In genomic region chr20:19783966-19784401, GRCh38 we compare ENCODE assay signal across 12 cellular contexts. TPM values are rescaled to one million over a fixed set of nuclear protein-coding genes. Genes with fewer than 3 reads are reported as not detected.
DNase-seq lines count a peak whose midpoint lies in the region; ATAC-seq and TF ChIP-seq lines count a peak whose summit lies in the region.
"Had no signal": no experiment of that assay in that cellular context is flagged by ENCODE, and none has a peak within 500 bp of the region (broad histone marks: within the 10 kb centered on the region; RNA-seq: fewer than 3 reads in every experiment).

No MANE protein-coding gene starts in this region.

- H3K4me3 ChIP-seq in Panc1 (ENCODE audit: low read depth in 2 of 2, low read length in 2 of 2): no peak overlapping the region
- no peak overlapping the region for H3K4me3 ChIP-seq in fibroblast of lung (replicated peaks in 1 of 4; ENCODE audit: control extremely low read depth in 1 of 4, insufficient read depth in 1 of 4, low read depth in 3 of 4, low read length in 4 of 4)

- H4K20me1 ChIP-seq in fibroblast of lung (ENCODE audit: control insufficient read depth, extremely low read depth, insufficient read depth, low read length): no peaks in the 10 kb centered on the region

- CTCF ChIA-PET in Panc1 (lab: Charles Lee): interaction anchor here (0.6 to 1.0 kb wide), 3 partner anchors 8 to 103 kb away, joined by 3 to 5 read pairs (median 3); no protein-coding TSS in a partner anchor
- CTCF ChIA-PET in activated CD8-positive, alpha-beta T cell treated with anti-CD3 and anti-CD28 coated beads for 36 hours (lab: Charles Lee): interaction anchor here (3.5 kb wide), 1 partner anchor 215 kb away, joined by 14 read pairs; no protein-coding TSS in a partner anchor

- H3K36me3 Mint-ChIP-seq in neural crest cell (ENCODE audit: low read depth): peaks cover 4% of the 10 kb centered on the region
- no peaks in the 10 kb centered on the region for H3K36me3 Mint-ChIP-seq in activated T-helper 17 cell treated with anti-CD3 and anti-CD28 coated beads, Interleukin-2, amount 50 U/mL, for 72 hours (ENCODE audit: low read depth)
- no peaks in the 10 kb centered on the region for H3K36me3 Mint-ChIP-seq in activated CD8-positive, alpha-beta T cell treated with anti-CD3 and anti-CD28 coated beads for 36 hours (ENCODE audit: low read depth)

- H3K36me3 ChIP-seq in Panc1 (ENCODE audit: control insufficient read depth, insufficient read depth, low read length) (no peaks in the 10 kb centered on the region), fibroblast of lung (ENCODE audit: control insufficient read depth, insufficient read depth, low read length) (no peaks in the 10 kb centered on the region)

- H3K9me3 Mint-ChIP-seq in neural crest cell: peaks cover 2% of the 10 kb centered on the region
- no peaks in the 10 kb centered on the region for H3K9me3 Mint-ChIP-seq in activated T-helper 17 cell treated with anti-CD3 and anti-CD28 coated beads, Interleukin-2, amount 50 U/mL, for 72 hours
- H3K9me3 Mint-ChIP-seq in activated CD8-positive, alpha-beta T cell treated with anti-CD3 and anti-CD28 coated beads for 36 hours: peaks cover 3% of the 10 kb centered on the region
- H3K9me3 Mint-ChIP-seq: dendritic cell treated with granulocyte-macrophage colony-stimulating factor and Interleukin-4, amounts not matched to agents 40 ng/mL and 50 ng/mL, for 4 days had no signal

- in situ Hi-C loops in Panc1 (cut with HindIII; ENCODE audit: low pct_unique_long_range_greater_than_20kb, low sequenced_read_pairs): no loop called here

- no peak for TF ChIP-seq CTCF in Panc1 (IDR thresholded peaks at IDR 0.05)
- TF ChIP-seq CTCF in fibroblast of lung (conservative IDR thresholded peaks at IDR 0.05 in 1 of 2, IDR thresholded peaks at IDR 0.05 in 1 of 2; ENCODE audit: low read depth in 1 of 2, low read length in 2 of 2): no peak
- TF ChIP-seq CTCF in neural crest cell (conservative IDR thresholded peaks at IDR 0.05): no peak
- no peak for TF ChIP-seq CTCF in activated CD8-positive, alpha-beta T cell treated with anti-CD3 and anti-CD28 coated beads for 36 hours (IDR thresholded peaks at IDR 0.05)

- no peak overlapping the region for H3K9ac ChIP-seq in fibroblast of lung (ENCODE audit: insufficient read depth, low read length)

- H3K9me3 ChIP-seq in Panc1 (ENCODE audit: control insufficient read depth, insufficient read depth, low read depth, low read length): peaks cover 6% of the 10 kb centered on the region
- H3K9me3 ChIP-seq in fibroblast of lung (ENCODE audit: control insufficient read depth, insufficient read depth, low read depth, low read length): no peaks in the 10 kb centered on the region

- H3K79me2 ChIP-seq in fibroblast of lung (ENCODE audit: control insufficient read depth, insufficient read depth, low read length): no peaks in the 10 kb centered on the region

- H3K4me2 ChIP-seq in fibroblast of lung (ENCODE audit: extremely low read depth, insufficient read depth, low read length): peak overlapping the region; percentile 2

- no TSS peak for BruUV-seq in Panc1 (replicated peaks; lab: Mats Ljungman, UMichigan)

- peaks cover 42% of the 10 kb centered on the region for H3K4me1 ChIP-seq in Panc1 (ENCODE audit: control insufficient read depth, insufficient read depth, low read length)
- H3K4me1 ChIP-seq in fibroblast of lung (ENCODE audit: control insufficient read depth, extremely low read depth, insufficient read depth, low read length): peaks cover 20% of the 10 kb centered on the region

- DNase-seq in EL: peak; percentile 66
- DNase-seq in Panc1 (ENCODE audit: low read depth, low spot score): no peak
- DNase-seq in fibroblast of lung (ENCODE audit: low read depth in 2 of 2): peak; percentile 59 to 88
- no peak for DNase-seq in neural crest cell (ENCODE audit: low read depth, low spot score)
- DNase-seq in erythroblast (lab: John Stamatoyannopoulos, UW): no peak
- no peak for DNase-seq in activated CD8-positive, alpha-beta T cell treated with anti-CD3 and anti-CD28 coated beads for 36 hours
- DNase-seq: activated CD4-positive, alpha-beta T cell treated with anti-CD3 and anti-CD28 coated beads, Interleukin-2, amount 10 ng/mL, durations not matched to agents 7 days and 5 days; DND-41; stimulated activated CD4-positive, alpha-beta T cell treated with anti-CD3 and anti-CD28 coated beads, Interleukin-4, amount 100 ng/mL, for 24 hours had no signal

- H3K27ac Mint-ChIP-seq in neural crest cell (ENCODE audit: unreplicated experiment): no peak overlapping the region
- H3K27ac Mint-ChIP-seq in activated T-helper 17 cell treated with anti-CD3 and anti-CD28 coated beads, Interleukin-2, amount 50 U/mL, for 72 hours: no peak overlapping the region
- no peak overlapping the region for H3K27ac Mint-ChIP-seq in activated CD8-positive, alpha-beta T cell treated with anti-CD3 and anti-CD28 coated beads for 36 hours
- H3K27ac Mint-ChIP-seq: activated CD4-positive, alpha-beta T cell treated with anti-CD3 and anti-CD28 coated beads, Interleukin-2, amount 10 ng/mL, durations not matched to agents 7 days and 5 days had no signal

- peak overlapping the region; percentile 7 for H3K4me3 Mint-ChIP-seq in neural crest cell
- H3K4me3 Mint-ChIP-seq in activated T-helper 17 cell treated with anti-CD3 and anti-CD28 coated beads, Interleukin-2, amount 50 U/mL, for 72 hours: no peak overlapping the region
- no peak overlapping the region for H3K4me3 Mint-ChIP-seq in activated CD8-positive, alpha-beta T cell treated with anti-CD3 and anti-CD28 coated beads for 36 hours
- H3K4me3 Mint-ChIP-seq: activated CD4-positive, alpha-beta T cell treated with anti-CD3 and anti-CD28 coated beads, Interleukin-2, amount 10 ng/mL, durations not matched to agents 7 days and 5 days; dendritic cell treated with granulocyte-macrophage colony-stimulating factor and Interleukin-4, amounts not matched to agents 40 ng/mL and 50 ng/mL, for 4 days had no signal

- H2AFZ ChIP-seq in fibroblast of lung (ENCODE audit: low read length): no peak overlapping the region

- peak; percentile 81 for ATAC-seq in Panc1
- ATAC-seq in activated T-helper 17 cell treated with anti-CD3 and anti-CD28 coated beads, Interleukin-2, amount 50 U/mL, for 72 hours (replicated peaks): no peak
- no peak for ATAC-seq in activated CD8-positive, alpha-beta T cell treated with anti-CD3 and anti-CD28 coated beads for 36 hours
- ATAC-seq in GM19463 (IDR thresholded peaks at IDR 0.05; ENCODE audit: unreplicated experiment): no peak

- H3K27me3 ChIP-seq in Panc1 (ENCODE audit: control insufficient read depth, insufficient read depth, low read length) (no peaks in the 10 kb centered on the region), fibroblast of lung (ENCODE audit: control insufficient read depth, insufficient read depth, low read length) (no peaks in the 10 kb centered on the region)

- intact Hi-C loops in Panc1 (cut with micrococcal nuclease; ENCODE audit: unreplicated experiment): loop anchor here (2.0 to 5.0 kb wide), 2 partner anchors 92 to 103 kb away; no protein-coding TSS in a partner anchor
- intact Hi-C loops in activated CD8-positive, alpha-beta T cell treated with anti-CD3 and anti-CD28 coated beads for 36 hours (cut with micrococcal nuclease): loop anchor here (2.0 kb wide), 1 partner anchor 211 kb away; no protein-coding TSS in a partner anchor

- TF ChIP-seq POLR2A in erythroblast (IDR thresholded peaks at IDR 0.05; ENCODE audit: low read length): no peak

- no peaks in the 10 kb centered on the region for H3K27me3 Mint-ChIP-seq in neural crest cell (ENCODE audit: low read depth)
- H3K27me3 Mint-ChIP-seq in activated T-helper 17 cell treated with anti-CD3 and anti-CD28 coated beads, Interleukin-2, amount 50 U/mL, for 72 hours: peaks cover 8% of the 10 kb centered on the region
- H3K27me3 Mint-ChIP-seq in activated CD8-positive, alpha-beta T cell treated with anti-CD3 and anti-CD28 coated beads for 36 hours: peaks cover 10% of the 10 kb centered on the region
- H3K27me3 Mint-ChIP-seq: dendritic cell treated with granulocyte-macrophage colony-stimulating factor and Interleukin-4, amounts not matched to agents 40 ng/mL and 50 ng/mL, for 4 days had no signal

- POLR2A ChIA-PET in Panc1 (lab: Charles Lee): no interaction called here
- POLR2A ChIA-PET in activated CD8-positive, alpha-beta T cell treated with anti-CD3 and anti-CD28 coated beads for 36 hours (lab: Charles Lee): no interaction called here

- H3K27ac ChIP-seq in Panc1 (ENCODE audit: low read length) (peak overlapping the region; percentile 65), fibroblast of lung (ENCODE audit: insufficient read depth, low read length) (peak overlapping the region; percentile 76)

- H3K4me1 Mint-ChIP-seq in neural crest cell: peaks cover 28% of the 10 kb centered on the region
- peaks cover 5% of the 10 kb centered on the region for H3K4me1 Mint-ChIP-seq in activated T-helper 17 cell treated with anti-CD3 and anti-CD28 coated beads, Interleukin-2, amount 50 U/mL, for 72 hours
- H3K4me1 Mint-ChIP-seq in activated CD8-positive, alpha-beta T cell treated with anti-CD3 and anti-CD28 coated beads for 36 hours (ENCODE audit: low read depth): peaks cover 2% of the 10 kb centered on the region
- H3K4me1 Mint-ChIP-seq: activated CD4-positive, alpha-beta T cell treated with anti-CD3 and anti-CD28 coated beads, Interleukin-2, amount 10 ng/mL, durations not matched to agents 7 days and 5 days had no signal

RNA-seq across cellular contexts. Expression of gene RIN2, which starts 25.9 kb away (rescaled TPM):
- total RNA-seq in Panc1 (2021; ENCODE audit: unreplicated experiment): 25.0 TPM
- 13.8 TPM for polyA plus RNA-seq in Panc1 (2012; ENCODE audit: insufficient read length)
- total RNA-seq in fibroblast of lung: 41.3 and 61.4 TPM in 2 replicates
- 24.3 and 30.2 TPM in 2 replicates for polyA plus RNA-seq in fibroblast of lung
- 24.7 and 25.7 TPM in 2 replicates for polyA plus RNA-seq in fibroblast of lung (2012)
- 24.6 and 37.2 TPM in 2 replicates for polyA minus RNA-seq in fibroblast of lung (ENCODE audit: low replicate concordance)
- 19.9 and 22.1 TPM in 2 replicates for total RNA-seq in neural crest cell
- not detected for total RNA-seq in activated T-helper 17 cell treated with anti-CD3 and anti-CD28 coated beads, Interleukin-2, amount 50 U/mL, for 72 hours
- not detected for total RNA-seq in activated CD8-positive, alpha-beta T cell treated with anti-CD3 and anti-CD28 coated beads for 36 hours
- total RNA-seq: activated CD4-positive, alpha-beta T cell treated with anti-CD3 and anti-CD28 coated beads, Interleukin-2, amount 10 ng/mL, durations not matched to agents 7 days and 5 days had no signal

Comparison
In these comparisons a context has a peak if more than half of its experiments do, and no peak if none do; other contexts are left out.
1. DNase-seq: peak in EL (single experiment) and fibroblast of lung (2 of 2); none in Panc1 (single experiment), neural crest cell (single experiment), erythroblast (0 of 2) and activated CD8-positive, alpha-beta T cell treated with anti-CD3 and anti-CD28 coated beads for 36 hours (single experiment).
2. RNA of gene RIN2, which starts 25.9 kb away (total RNA-seq): 41.3 to 61.4 TPM in fibroblast of lung, 25.0 TPM in Panc1 (single experiment) and 19.9 to 22.1 TPM in neural crest cell; not detected in activated T-helper 17 cell treated with anti-CD3 and anti-CD28 coated beads, Interleukin-2, amount 50 U/mL, for 72 hours and not detected in activated CD8-positive, alpha-beta T cell treated with anti-CD3 and anti-CD28 coated beads for 36 hours; every median in the first group is over 10 times any median in the second.